Comparison of ENCODE assay signal across 16 cellular contexts in genomic region chr10:102287538-102287937, GRCh38. TPM values are rescaled to one million over a fixed set of nuclear protein-coding genes. Genes with fewer than 3 reads are reported as not detected.
DNase-seq lines count a peak whose midpoint lies in the region; ATAC-seq and TF ChIP-seq lines count a peak whose summit lies in the region.
"Had no signal": no experiment of that assay in that cellular context is flagged by ENCODE, and none has a peak within 500 bp of the region (broad histone marks: within the 10 kb centered on the region; RNA-seq: fewer than 3 reads in every experiment).

No MANE protein-coding gene starts in this region.

- H3K36me3 Mint-ChIP-seq in activated CD4-positive, alpha-beta T cell treated with anti-CD3 and anti-CD28 coated beads, Interleukin-2, amount 10 ng/mL, durations not matched to agents 24 days and 14 days (ENCODE audit: low read depth): peaks cover 24% of the 10 kb centered on the region
- H3K36me3 Mint-ChIP-seq in activated T-helper 1 cell treated with anti-CD3 and anti-CD28 coated beads, Interleukin-12 subunit alpha, Interleukin-12 subunit beta, Interleukin-2, Interleukin-4 antibody, amounts not matched to agents 30 ng/mL and 10 ng/mL and 1 ng/mL, durations not matched to agents 14 hours and 24 hours and 36 hours (ENCODE audit: low read depth): peaks cover 8% of the 10 kb centered on the region
- H3K36me3 Mint-ChIP-seq in stimulated activated effector memory CD8-positive, alpha-beta T cell treated with anti-CD3 and anti-CD28 coated beads, Interleukin-12 subunit alpha, Interleukin-12 subunit beta, amount 100 ng/mL, for 72 hours: peaks cover 22% of the 10 kb centered on the region

- no peak overlapping the region for H3K4me3 ChIP-seq in GM12865 (ENCODE audit: low read depth, low read length)
- H3K4me3 ChIP-seq: BLaER1 treated with 17β-estradiol and CSF1 and Interleukin-3, amounts not matched to agents 10 nM and 100 nM had no signal

- no peak for DNase-seq in activated CD4-positive, alpha-beta T cell treated with anti-CD3 and anti-CD28 coated beads, Interleukin-2, amount 10 ng/mL, durations not matched to agents 24 days and 14 days
- DNase-seq in activated CD4-positive, alpha-beta T cell treated with anti-CD3 and anti-CD28 coated beads for 4 hours: no peak
- DNase-seq in GM12865 (ENCODE audit: low read depth) (peak; percentile 19), RPMI8226 (no peak), NCI-H526 (lab: John Stamatoyannopoulos, UW) (no peak)
- DNase-seq in activated T-helper 1 cell treated with anti-CD3 and anti-CD28 coated beads, Interleukin-12 subunit alpha, Interleukin-12 subunit beta, Interleukin-2, Interleukin-4 antibody, amounts not matched to agents 30 ng/mL and 10 ng/mL and 1 ng/mL, durations not matched to agents 14 hours and 24 hours and 36 hours (ENCODE audit: low spot score): no peak
- DNase-seq in stimulated activated effector memory CD8-positive, alpha-beta T cell treated with anti-CD3 and anti-CD28 coated beads, Interleukin-12 subunit alpha, Interleukin-12 subunit beta, amount 100 ng/mL, for 72 hours (ENCODE audit: low spot score in 2 of 2): no peak
- DNase-seq: CD8-positive, alpha-beta memory T cell; GF-D8; H7; NCI-H1436 treated with DMSO at 0.1 percent for 48 hours; NCI-H2081; NCI-H510A; Right ventricle myocardium superior had no signal

- H3K27me3 Mint-ChIP-seq in activated CD4-positive, alpha-beta T cell treated with anti-CD3 and anti-CD28 coated beads, Interleukin-2, amount 10 ng/mL, durations not matched to agents 24 days and 14 days: no peaks in the 10 kb centered on the region
- H3K27me3 Mint-ChIP-seq in activated T-helper 1 cell treated with anti-CD3 and anti-CD28 coated beads, Interleukin-12 subunit alpha, Interleukin-12 subunit beta, Interleukin-2, Interleukin-4 antibody, amounts not matched to agents 30 ng/mL and 10 ng/mL and 1 ng/mL, durations not matched to agents 14 hours and 24 hours and 36 hours (ENCODE audit: insufficient read depth): no peaks in the 10 kb centered on the region
- H3K27me3 Mint-ChIP-seq: CD8-positive, alpha-beta memory T cell had no signal

- H3K4me1 Mint-ChIP-seq in activated CD4-positive, alpha-beta T cell treated with anti-CD3 and anti-CD28 coated beads, Interleukin-2, amount 10 ng/mL, durations not matched to agents 24 days and 14 days: peaks cover 52% of the 10 kb centered on the region
- H3K4me1 Mint-ChIP-seq in activated T-helper 1 cell treated with anti-CD3 and anti-CD28 coated beads, Interleukin-12 subunit alpha, Interleukin-12 subunit beta, Interleukin-2, Interleukin-4 antibody, amounts not matched to agents 30 ng/mL and 10 ng/mL and 1 ng/mL, durations not matched to agents 14 hours and 24 hours and 36 hours (ENCODE audit: low read depth): peaks cover 47% of the 10 kb centered on the region
- H3K4me1 Mint-ChIP-seq in stimulated activated effector memory CD8-positive, alpha-beta T cell treated with anti-CD3 and anti-CD28 coated beads, Interleukin-12 subunit alpha, Interleukin-12 subunit beta, amount 100 ng/mL, for 72 hours: peaks cover 34% of the 10 kb centered on the region

- H3K27ac Mint-ChIP-seq in activated CD4-positive, alpha-beta T cell treated with anti-CD3 and anti-CD28 coated beads, Interleukin-2, amount 10 ng/mL, durations not matched to agents 24 days and 14 days: peak overlapping the region; percentile 76
- peak overlapping the region; percentile 64 for H3K27ac Mint-ChIP-seq in activated T-helper 1 cell treated with anti-CD3 and anti-CD28 coated beads, Interleukin-12 subunit alpha, Interleukin-12 subunit beta, Interleukin-2, Interleukin-4 antibody, amounts not matched to agents 30 ng/mL and 10 ng/mL and 1 ng/mL, durations not matched to agents 14 hours and 24 hours and 36 hours
- peak overlapping the region; percentile 7 for H3K27ac Mint-ChIP-seq in stimulated activated effector memory CD8-positive, alpha-beta T cell treated with anti-CD3 and anti-CD28 coated beads, Interleukin-12 subunit alpha, Interleukin-12 subunit beta, amount 100 ng/mL, for 72 hours
- H3K27ac Mint-ChIP-seq: CD8-positive, alpha-beta memory T cell had no signal

- no peak overlapping the region for H3K4me3 Mint-ChIP-seq in activated CD4-positive, alpha-beta T cell treated with anti-CD3 and anti-CD28 coated beads, Interleukin-2, amount 10 ng/mL, durations not matched to agents 24 days and 14 days
- H3K4me3 Mint-ChIP-seq in activated T-helper 1 cell treated with anti-CD3 and anti-CD28 coated beads, Interleukin-12 subunit alpha, Interleukin-12 subunit beta, Interleukin-2, Interleukin-4 antibody, amounts not matched to agents 30 ng/mL and 10 ng/mL and 1 ng/mL, durations not matched to agents 14 hours and 24 hours and 36 hours: no peak overlapping the region
- H3K4me3 Mint-ChIP-seq in stimulated activated effector memory CD8-positive, alpha-beta T cell treated with anti-CD3 and anti-CD28 coated beads, Interleukin-12 subunit alpha, Interleukin-12 subunit beta, amount 100 ng/mL, for 72 hours: no peak overlapping the region
- H3K4me3 Mint-ChIP-seq: CD8-positive, alpha-beta memory T cell had no signal

- intact Hi-C loops in activated CD4-positive, alpha-beta T cell treated with anti-CD3 and anti-CD28 coated beads, Interleukin-2, amount 10 ng/mL, durations not matched to agents 24 days and 14 days (cut with micrococcal nuclease): no loop called here
- intact Hi-C loops in activated T-helper 1 cell treated with anti-CD3 and anti-CD28 coated beads, Interleukin-12 subunit alpha, Interleukin-12 subunit beta, Interleukin-2, Interleukin-4 antibody, amounts not matched to agents 30 ng/mL and 10 ng/mL and 1 ng/mL, durations not matched to agents 14 hours and 24 hours and 36 hours (cut with micrococcal nuclease): loop anchor here (10.0 kb wide), 1 partner anchor 47 kb away; no protein-coding TSS in a partner anchor

- no peak for TF ChIP-seq CTCF in GM12865 (IDR thresholded peaks at IDR 0.05; ENCODE audit: insufficient read depth, low read depth, low read length, missing control alignments)

- H3K9me3 Mint-ChIP-seq in activated CD4-positive, alpha-beta T cell treated with anti-CD3 and anti-CD28 coated beads, Interleukin-2, amount 10 ng/mL, durations not matched to agents 24 days and 14 days: no peaks in the 10 kb centered on the region
- H3K9me3 Mint-ChIP-seq in activated T-helper 1 cell treated with anti-CD3 and anti-CD28 coated beads, Interleukin-12 subunit alpha, Interleukin-12 subunit beta, Interleukin-2, Interleukin-4 antibody, amounts not matched to agents 30 ng/mL and 10 ng/mL and 1 ng/mL, durations not matched to agents 14 hours and 24 hours and 36 hours: no peaks in the 10 kb centered on the region
- H3K9me3 Mint-ChIP-seq in stimulated activated effector memory CD8-positive, alpha-beta T cell treated with anti-CD3 and anti-CD28 coated beads, Interleukin-12 subunit alpha, Interleukin-12 subunit beta, amount 100 ng/mL, for 72 hours: no peaks in the 10 kb centered on the region
- H3K9me3 Mint-ChIP-seq: CD8-positive, alpha-beta memory T cell had no signal

- peak; percentile 90 for ATAC-seq in stimulated activated effector memory CD8-positive, alpha-beta T cell treated with anti-CD3 and anti-CD28 coated beads, Interleukin-12 subunit alpha, Interleukin-12 subunit beta, amount 100 ng/mL, for 72 hours

RNA-seq across cellular contexts. Expression of gene GBF1, which starts 42.2 kb away (rescaled TPM):
- total RNA-seq in activated CD4-positive, alpha-beta T cell treated with anti-CD3 and anti-CD28 coated beads, Interleukin-2, amount 10 ng/mL, durations not matched to agents 24 days and 14 days: 45.2 and 47.7 TPM in 2 replicates
- total RNA-seq in activated T-helper 1 cell treated with anti-CD3 and anti-CD28 coated beads, Interleukin-12 subunit alpha, Interleukin-12 subunit beta, Interleukin-2, Interleukin-4 antibody, amounts not matched to agents 30 ng/mL and 10 ng/mL and 1 ng/mL, durations not matched to agents 14 hours and 24 hours and 36 hours: 46.7 TPM in 2 replicates

RNA-seq across cellular contexts. Expression of gene PITX3, which starts 46.2 kb away (rescaled TPM):
- 0.54 and 0.86 TPM in 2 replicates for total RNA-seq in activated CD4-positive, alpha-beta T cell treated with anti-CD3 and anti-CD28 coated beads, Interleukin-2, amount 10 ng/mL, durations not matched to agents 24 days and 14 days
- 0.17 and 0.44 TPM in 2 replicates for total RNA-seq in activated T-helper 1 cell treated with anti-CD3 and anti-CD28 coated beads, Interleukin-12 subunit alpha, Interleukin-12 subunit beta, Interleukin-2, Interleukin-4 antibody, amounts not matched to agents 30 ng/mL and 10 ng/mL and 1 ng/mL, durations not matched to agents 14 hours and 24 hours and 36 hours
- total RNA-seq: CD8-positive, alpha-beta memory T cell; M059J had no signal

Comparison
In these comparisons a context has a peak if more than half of its experiments do, and no peak if none do; other contexts are left out.
1. H3K27ac Mint-ChIP-seq: peak in every context shown above with its lines; median percentile 76 in activated CD4-positive, alpha-beta T cell treated with anti-CD3 and anti-CD28 coated beads, Interleukin-2, amount 10 ng/mL, durations not matched to agents 24 days and 14 days; 64 in activated T-helper 1 cell treated with anti-CD3 and anti-CD28 coated beads, Interleukin-12 subunit alpha, Interleukin-12 subunit beta, Interleukin-2, Interleukin-4 antibody, amounts not matched to agents 30 ng/mL and 10 ng/mL and 1 ng/mL, durations not matched to agents 14 hours and 24 hours and 36 hours; 7 in stimulated activated effector memory CD8-positive, alpha-beta T cell treated with anti-CD3 and anti-CD28 coated beads, Interleukin-12 subunit alpha, Interleukin-12 subunit beta, amount 100 ng/mL, for 72 hours.